Comparison of ENCODE assay signal across 28 cellular contexts in the genomic region with DNA sequence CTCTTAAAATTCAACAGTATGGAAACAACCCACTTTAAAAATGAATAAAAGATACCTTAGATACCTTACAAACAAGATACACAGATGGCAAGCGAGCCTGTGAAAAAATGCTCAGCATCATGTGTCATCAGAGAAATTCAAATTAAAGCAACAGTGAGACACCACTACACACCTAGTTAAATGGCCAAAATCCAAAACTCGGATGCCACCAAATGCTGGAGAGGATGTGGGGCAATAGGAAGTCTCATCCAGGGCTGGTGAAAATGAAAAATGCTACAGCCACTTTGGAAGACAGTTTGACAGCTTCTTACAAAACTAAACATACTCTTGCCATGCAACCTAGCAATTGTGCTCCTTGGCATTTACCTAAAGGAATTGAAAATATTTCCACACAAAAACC.
"Had no signal": no experiment of that assay in that cellular context is flagged by ENCODE, and none has a peak within 500 bp of the region (broad histone marks: within the 10 kb centered on the region; RNA-seq: fewer than 3 reads in every experiment).

No MANE protein-coding gene starts in this region.

- H3K27ac Mint-ChIP-seq: mesothelial cell of epicardium; naive B cell; nephron; stimulated activated naive B cell treated with anti-CD40 and anti-IgM and Interleukin-4, amounts not matched to agents 10 μg/mL and 1 μg/mL and 100 μg/mL, for 72 hours had no signal

- H3K36me3 Mint-ChIP-seq: mesothelial cell of epicardium; naive B cell; stimulated activated naive B cell treated with anti-CD40 and anti-IgM and Interleukin-4, amounts not matched to agents 10 μg/mL and 1 μg/mL and 100 μg/mL, for 72 hours had no signal

- H3K27me3 ChIP-seq: pancreas, tibial artery, upper lobe of right lung had no signal

- H3K4me1 ChIP-seq: pancreas, prostate gland had no signal

- H3K9me3 Mint-ChIP-seq: stimulated activated naive B cell treated with anti-CD40 and anti-IgM and Interleukin-4, amounts not matched to agents 10 μg/mL and 1 μg/mL and 100 μg/mL, for 72 hours had no signal

- H3K27ac ChIP-seq: lower lobe of right lung, pancreas, prostate gland, thoracic aorta, upper lobe of right lung had no signal

- ATAC-seq: left cardiac atrium; left lobe of liver; lower lobe of right lung; pancreas; right cardiac atrium; sciatic nerve; stimulated activated naive B cell treated with anti-CD40 and anti-IgM and Interleukin-4, amounts not matched to agents 10 μg/mL and 1 μg/mL and 100 μg/mL, for 72 hours; stimulated activated naive CD8-positive, alpha-beta T cell treated with anti-CD3 and anti-CD28 coated beads, Interleukin-15, Interleukin-2, amounts not matched to agents 100 U/mL and 50 U/mL, for 24 hours; upper lobe of right lung had no signal

- H3K36me3 ChIP-seq: lower lobe of right lung, pancreas, prostate gland, stomach, thoracic aorta, tibial artery, upper lobe of right lung had no signal

- H3K9me3 ChIP-seq: lower lobe of right lung, pancreas, prostate gland, stomach, thoracic aorta, tibial artery, upper lobe of right lung had no signal

- H3K4me3 ChIP-seq: lower lobe of right lung, pancreas, prostate gland, skin epidermis, stomach, thoracic aorta, tibial artery, upper lobe of right lung had no signal

- DNase-seq: hippocampal formation; kidney glomerular epithelial cell; left cardiac atrium; lower lobe of right lung; mesendoderm; naive B cell; nucleus accumbens; pancreas; retina; right cardiac atrium; stimulated activated CD4-positive, alpha-beta T cell treated with anti-CD3 and anti-CD28 coated beads, Interleukin-12 subunit alpha, Interleukin-12 subunit beta, amount 100 ng/mL, for 4 hours; stimulated activated CD4-positive, alpha-beta T cell treated with anti-CD3 and anti-CD28 coated beads, Interleukin-15, amount 100 ng/mL, for 24 hours; stimulated activated CD4-positive, alpha-beta T cell treated with anti-CD3 and anti-CD28 coated beads, Interleukin-2, amount 100 ng/mL, for 24 hours; stimulated activated CD4-positive, alpha-beta T cell treated with anti-CD3 and anti-CD28 coated beads, Interleukin-4, amount 100 ng/mL, for 1 hour; stimulated activated naive B cell treated with anti-CD40 and anti-IgM and Interleukin-4, amounts not matched to agents 10 μg/mL and 1 μg/mL and 100 μg/mL, for 72 hours; stimulated activated naive CD8-positive, alpha-beta T cell treated with anti-CD3 and anti-CD28 coated beads, Interleukin-15, Interleukin-2, amounts not matched to agents 100 U/mL and 50 U/mL, for 24 hours; stomach; tibial artery; trophoblast cell; upper lobe of right lung had no signal

- H3K4me3 Mint-ChIP-seq: mesothelial cell of epicardium; naive B cell; nephron; neural crest cell; stimulated activated naive B cell treated with anti-CD40 and anti-IgM and Interleukin-4, amounts not matched to agents 10 μg/mL and 1 μg/mL and 100 μg/mL, for 72 hours had no signal
